Comparison of ENCODE assay signal across 8 cellular contexts in genomic region chr12:85872497-85873091, GRCh38. TPM values are rescaled to one million over a fixed set of nuclear protein-coding genes. Genes with fewer than 3 reads are reported as not detected.
DNase-seq lines count a peak whose midpoint lies in the region; ATAC-seq, FAIRE-seq and TF ChIP-seq lines count a peak whose summit lies in the region.

No MANE protein-coding gene starts in this region.

- no peak overlapping the region for H3K27ac ChIP-seq in mesendoderm (ENCODE audit: low read depth, low read length)

- no peak overlapping the region for H3K4ac ChIP-seq in mesendoderm (ENCODE audit: low read depth, low read length)

- H3K36me3 ChIP-seq in bronchial epithelial cell (ENCODE audit: control insufficient read depth, insufficient read depth, low read length) (no peaks in the 10 kb centered on the region), mesendoderm (ENCODE audit: control insufficient read depth, insufficient read depth, low read length) (no peaks in the 10 kb centered on the region)

- H3K56ac ChIP-seq in mesendoderm (ENCODE audit: low read length) = no peak overlapping the region

- no peaks in the 10 kb centered on the region for H3K4me1 ChIP-seq in mesendoderm (ENCODE audit: control insufficient read depth, low read depth, low read length)

- H3K4me2 ChIP-seq in mesendoderm (ENCODE audit: low read length) = no peak overlapping the region

- no peak overlapping the region for H3K23ac ChIP-seq in mesendoderm (ENCODE audit: low read length)

- H4K5ac ChIP-seq in mesendoderm (ENCODE audit: low read length) = no peak overlapping the region

- H3K9ac ChIP-seq in mesendoderm (ENCODE audit: low read length) = no peak overlapping the region

- FAIRE-seq in bronchial epithelial cell (lab: Jason Lieb, UNC) = no peak

- H2BK120ac ChIP-seq in mesendoderm (ENCODE audit: low read depth, low read length) = no peak overlapping the region

- H3K79me2 ChIP-seq in mesendoderm (ENCODE audit: control insufficient read depth, insufficient read depth, low read length) = peaks cover 7% of the 10 kb centered on the region

- ATAC-seq in GM19372 (IDR thresholded peaks at IDR 0.05; ENCODE audit: low read depth, unreplicated experiment) (peak; percentile 83), HG03439 (IDR thresholded peaks at IDR 0.05; ENCODE audit: unreplicated experiment) (peak; percentile 83)

- H3K18ac ChIP-seq in mesendoderm (ENCODE audit: low read length) = no peak overlapping the region

- no peak overlapping the region for H4K8ac ChIP-seq in mesendoderm (ENCODE audit: low read depth, low read length)

- H3K4me3 ChIP-seq in bronchial epithelial cell (ENCODE audit: low read depth, low read length) (no peak overlapping the region), mesendoderm (ENCODE audit: low read length) (no peak overlapping the region)

- H2BK5ac ChIP-seq in mesendoderm (ENCODE audit: low read length) = no peak overlapping the region

- 100% methylated on average over 1 of the region's 3 CpGs for WGBS in mesendoderm (ENCODE audit: extremely low coverage, insufficient coverage, low lambda C conversion rate)

- no peak overlapping the region for H2BK15ac ChIP-seq in mesendoderm (replicated peaks; ENCODE audit: low read depth)

- H3K79me1 ChIP-seq in mesendoderm (ENCODE audit: low read length) = no peaks in the 10 kb centered on the region

- no peaks in the 10 kb centered on the region for H3K27me3 ChIP-seq in bronchial epithelial cell (ENCODE audit: control insufficient read depth, insufficient read depth, low read length)
- no peaks in the 10 kb centered on the region for H3K27me3 ChIP-seq in mesendoderm (ENCODE audit: insufficient read depth, low read length, poor library complexity)

- DNase-seq in DMS114 treated with DMSO at 0.1 percent for 48 hours (lab: John Stamatoyannopoulos, UW; ENCODE audit: unreplicated experiment) (peak; percentile 78), NCI-H526 (lab: John Stamatoyannopoulos, UW) (peak; percentile 87 to 94), bronchial epithelial cell (ENCODE audit: low read depth) (peak; percentile 64), mesendoderm (peak; percentile 85), mesenteric fat pad (ENCODE audit: low spot score) (no peak)
- DNase-seq in stimulated activated naive CD4-positive, alpha-beta T cell treated with Interleukin-2 at 50 U/mL for 16 hours (lab: John Stamatoyannopoulos, UW) = no peak

- H2AK5ac ChIP-seq in mesendoderm (ENCODE audit: low read length) = no peak overlapping the region

- peak; percentile 64 for TF ChIP-seq CTCF in bronchial epithelial cell (IDR thresholded peaks at IDR 0.05; ENCODE audit: insufficient read depth, low read length, severe bottlenecking)

RNA-seq across cellular contexts. Expression of gene NTS, which starts 1.5 kb away (rescaled TPM):
- total RNA-seq in bronchial epithelial cell (0.13 TPM in 1 of 2 replicates, not detected in the other), mesenteric fat pad (not detected)
- 840 TPM for polyA plus RNA-seq in mesendoderm (2013, experiment 1 of 2)
- polyA plus RNA-seq in mesendoderm (2013, experiment 2 of 2) = 873 TPM

RNA-seq across cellular contexts. Expression of gene RASSF9, which starts 36.4 kb away (rescaled TPM):
- total RNA-seq in bronchial epithelial cell = 2.1 and 2.7 TPM in 2 replicates
- polyA plus RNA-seq in mesendoderm (2013, experiment 1 of 2) = 0.76 TPM
- polyA plus RNA-seq in mesendoderm (2013, experiment 2 of 2) = 0.76 TPM
- 1.5 TPM for total RNA-seq in mesenteric fat pad

Comparison
In these comparisons a context has a peak if more than half of its experiments do, and no peak if none do; other contexts are left out.
1. DNase-seq: peak in DMS114 treated with DMSO at 0.1 percent for 48 hours (single experiment), NCI-H526 (2 of 2), bronchial epithelial cell (single experiment) and mesendoderm (single experiment); none in mesenteric fat pad (single experiment) and stimulated activated naive CD4-positive, alpha-beta T cell treated with Interleukin-2 at 50 U/mL for 16 hours (single experiment).